ENCODE assay signal across 18 cellular contexts in the genomic region with DNA sequence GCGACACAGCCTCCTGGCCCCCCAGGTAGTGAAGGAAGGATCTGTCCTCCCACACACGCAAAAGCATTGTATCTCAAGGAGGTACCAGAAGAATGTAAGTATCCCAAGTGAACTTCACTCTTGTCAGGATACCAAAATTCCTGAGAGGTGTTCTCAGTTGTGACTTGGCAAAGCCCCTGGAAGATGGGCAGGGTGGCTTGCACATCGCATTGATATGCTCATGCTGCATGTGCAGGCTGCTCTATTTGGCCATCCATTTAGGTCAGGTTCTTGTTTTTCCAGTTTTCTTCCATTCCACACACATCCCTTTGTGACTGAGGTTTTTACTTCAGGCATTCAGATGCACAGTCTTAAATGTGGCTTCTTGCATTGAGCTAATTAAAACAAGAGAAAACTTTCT.
A peak's percentile ranks its signal among the peaks of the same experiment; 100 is the strongest.
DNase-seq lines count a peak whose midpoint lies in the region; ATAC-seq, FAIRE-seq and TF ChIP-seq lines count a peak whose summit lies in the region.
"Had no signal": no experiment of that assay in that cellular context is flagged by ENCODE, and none has a peak within 500 bp of the region (broad histone marks: within the 10 kb centered on the region; RNA-seq: fewer than 3 reads in every experiment).

No MANE protein-coding gene starts in this region.

- H3K79me1 ChIP-seq in mesendoderm (ENCODE audit: low read length): no peaks in the 10 kb centered on the region

- CTCF ChIA-PET in activated naive CD4-positive, alpha-beta T cell treated with anti-CD3 and anti-CD28 coated beads, Interleukin-2, amount 10 ng/mL, durations not matched to agents 7 days and 5 days (lab: Charles Lee): no interaction called here

- no peaks in the 10 kb centered on the region for H3K36me3 Mint-ChIP-seq in activated naive CD4-positive, alpha-beta T cell treated with anti-CD3 and anti-CD28 coated beads, Interleukin-2, amount 50 U/mL, for 24 hours
- peaks cover 3% of the 10 kb centered on the region for H3K36me3 Mint-ChIP-seq in activated naive CD4-positive, alpha-beta T cell treated with anti-CD3 and anti-CD28 coated beads, Interleukin-2, amount 10 ng/mL, durations not matched to agents 7 days and 5 days
- H3K36me3 Mint-ChIP-seq in type B pancreatic cell (peaks cover 5% of the 10 kb centered on the region), nephron progenitor cell (ENCODE audit: low read depth) (no peaks in the 10 kb centered on the region)
- H3K36me3 Mint-ChIP-seq: CD14-positive monocyte had no signal

- no peaks in the 10 kb centered on the region for H3K9me3 Mint-ChIP-seq in activated naive CD4-positive, alpha-beta T cell treated with anti-CD3 and anti-CD28 coated beads, Interleukin-2, amount 50 U/mL, for 24 hours
- H3K9me3 Mint-ChIP-seq in activated naive CD4-positive, alpha-beta T cell treated with anti-CD3 and anti-CD28 coated beads, Interleukin-2, amount 10 ng/mL, durations not matched to agents 7 days and 5 days: no peaks in the 10 kb centered on the region
- H3K9me3 Mint-ChIP-seq in type B pancreatic cell (peaks cover 8% of the 10 kb centered on the region), nephron progenitor cell (no peaks in the 10 kb centered on the region)
- H3K9me3 Mint-ChIP-seq: GM23338 had no signal

- no peak for FAIRE-seq in frontal cortex (lab: Jason Lieb, UNC)

- H2BK120ac ChIP-seq in mesendoderm (ENCODE audit: low read depth, low read length): no peak overlapping the region

- no peak overlapping the region for H3K18ac ChIP-seq in mesendoderm (ENCODE audit: low read length)

- H3K9ac ChIP-seq in mesendoderm (ENCODE audit: low read length): no peak overlapping the region

- H3K56ac ChIP-seq in mesendoderm (ENCODE audit: low read length): no peak overlapping the region

- no peak overlapping the region for H3K4me2 ChIP-seq in mesendoderm (ENCODE audit: low read length)
- H3K4me2 ChIP-seq: GM23338 had no signal

- WGBS in mesendoderm (ENCODE audit: extremely low coverage, insufficient coverage, low lambda C conversion rate): no CpG with 5 or more reads among the region's 3 CpGs

- no peak overlapping the region for H2BK5ac ChIP-seq in mesendoderm (ENCODE audit: low read length)

- H3K4me1 Mint-ChIP-seq in activated naive CD4-positive, alpha-beta T cell treated with anti-CD3 and anti-CD28 coated beads, Interleukin-2, amount 50 U/mL, for 24 hours: no peaks in the 10 kb centered on the region
- H3K4me1 Mint-ChIP-seq in activated naive CD4-positive, alpha-beta T cell treated with anti-CD3 and anti-CD28 coated beads, Interleukin-2, amount 10 ng/mL, durations not matched to agents 7 days and 5 days: no peaks in the 10 kb centered on the region
- H3K4me1 Mint-ChIP-seq in type B pancreatic cell (ENCODE audit: unreplicated experiment) (peaks cover 8% of the 10 kb centered on the region), nephron progenitor cell (no peaks in the 10 kb centered on the region)
- H3K4me1 Mint-ChIP-seq: CD14-positive monocyte had no signal

- no peak overlapping the region for H3K23ac ChIP-seq in mesendoderm (ENCODE audit: low read length)

- peaks cover 2% of the 10 kb centered on the region for H3K4me1 ChIP-seq in mesendoderm (ENCODE audit: control insufficient read depth, low read depth, low read length)

- no peak overlapping the region for H4K5ac ChIP-seq in mesendoderm (ENCODE audit: low read length)

- no peak overlapping the region for H2BK15ac ChIP-seq in mesendoderm (replicated peaks; ENCODE audit: low read depth)

- H3K27me3 Mint-ChIP-seq in activated naive CD4-positive, alpha-beta T cell treated with anti-CD3 and anti-CD28 coated beads, Interleukin-2, amount 50 U/mL, for 24 hours: no peaks in the 10 kb centered on the region
- no peaks in the 10 kb centered on the region for H3K27me3 Mint-ChIP-seq in activated naive CD4-positive, alpha-beta T cell treated with anti-CD3 and anti-CD28 coated beads, Interleukin-2, amount 10 ng/mL, durations not matched to agents 7 days and 5 days
- H3K27me3 Mint-ChIP-seq in type B pancreatic cell (no peaks in the 10 kb centered on the region), nephron progenitor cell (ENCODE audit: low read depth, poor library complexity) (no peaks in the 10 kb centered on the region)

- H3K4me3 ChIP-seq in epithelial cell of esophagus (ENCODE audit: low read length) (no peak overlapping the region), mesendoderm (ENCODE audit: low read length) (no peak overlapping the region)
- H3K4me3 ChIP-seq: GM23338 had no signal

- H4K8ac ChIP-seq in mesendoderm (ENCODE audit: low read depth, low read length): no peak overlapping the region

- H3K27me3 ChIP-seq in mesendoderm (ENCODE audit: insufficient read depth, low read length, poor library complexity): no peaks in the 10 kb centered on the region

- H2AK5ac ChIP-seq in mesendoderm (ENCODE audit: low read length): peak overlapping the region; percentile 16

- no peaks in the 10 kb centered on the region for H3K36me3 ChIP-seq in mesendoderm (ENCODE audit: control insufficient read depth, insufficient read depth, low read length)

- no peak overlapping the region for H3K27ac ChIP-seq in mesendoderm (ENCODE audit: low read depth, low read length)

- DNase-seq in activated naive CD4-positive, alpha-beta T cell treated with anti-CD3 and anti-CD28 coated beads, Interleukin-2, amount 10 ng/mL, durations not matched to agents 7 days and 5 days: no peak
- peak; percentile 95 for DNase-seq in epithelial cell of esophagus (ENCODE audit: low read depth)
- no peak for DNase-seq in mesendoderm
- no peak for DNase-seq in type B pancreatic cell (ENCODE audit: extremely low spot score, unreplicated experiment)
- no peak for DNase-seq in nephron progenitor cell
- DNase-seq in frontal cortex (ENCODE audit: low spot score in 2 of 2): no peak
- DNase-seq: 8988T, GDM1, NCI-H187 treated with DMSO at 0.1 percent for 48 hours, NCI-H345, NCI-H524 treated with DMSO at 0.1 percent for 48 hours had no signal

- H3K4me3 Mint-ChIP-seq in activated naive CD4-positive, alpha-beta T cell treated with anti-CD3 and anti-CD28 coated beads, Interleukin-2, amount 50 U/mL, for 24 hours: no peak overlapping the region
- no peak overlapping the region for H3K4me3 Mint-ChIP-seq in activated naive CD4-positive, alpha-beta T cell treated with anti-CD3 and anti-CD28 coated beads, Interleukin-2, amount 10 ng/mL, durations not matched to agents 7 days and 5 days
- H3K4me3 Mint-ChIP-seq in type B pancreatic cell (peak overlapping the region; percentile 46), nephron progenitor cell (no peak overlapping the region)
- H3K4me3 Mint-ChIP-seq: CD14-positive monocyte, GM23338 had no signal

- TF ChIP-seq CTCF in epithelial cell of esophagus (IDR thresholded peaks at IDR 0.05; ENCODE audit: insufficient read depth, low read depth, low read length, missing control alignments) (no peak), type B pancreatic cell (conservative IDR thresholded peaks at IDR 0.05) (no peak), nephron progenitor cell (IDR thresholded peaks at IDR 0.05) (no peak)

- H3K27ac Mint-ChIP-seq in activated naive CD4-positive, alpha-beta T cell treated with anti-CD3 and anti-CD28 coated beads, Interleukin-2, amount 50 U/mL, for 24 hours: peak overlapping the region; percentile 66
- no peak overlapping the region for H3K27ac Mint-ChIP-seq in activated naive CD4-positive, alpha-beta T cell treated with anti-CD3 and anti-CD28 coated beads, Interleukin-2, amount 10 ng/mL, durations not matched to agents 7 days and 5 days
- H3K27ac Mint-ChIP-seq in type B pancreatic cell (peak overlapping the region; percentile 88), nephron progenitor cell (no peak overlapping the region)
- H3K27ac Mint-ChIP-seq: CD14-positive monocyte, GM23338 had no signal

- H3K79me2 ChIP-seq in mesendoderm (ENCODE audit: control insufficient read depth, insufficient read depth, low read length): no peaks in the 10 kb centered on the region

- ATAC-seq in GM18517 (IDR thresholded peaks at IDR 0.05; ENCODE audit: unreplicated experiment): no peak
- ATAC-seq: GM23338, HCT116, Panc1, Right ventricle myocardium inferior had no signal

- no peak overlapping the region for H3K4ac ChIP-seq in mesendoderm (ENCODE audit: low read depth, low read length)

Comparison
In these comparisons a context has a peak if more than half of its experiments do, and no peak if none do; other contexts are left out.
1. H3K27ac Mint-ChIP-seq: peak in activated naive CD4-positive, alpha-beta T cell treated with anti-CD3 and anti-CD28 coated beads, Interleukin-2, amount 50 U/mL, for 24 hours (single experiment) and type B pancreatic cell (single experiment); none in activated naive CD4-positive, alpha-beta T cell treated with anti-CD3 and anti-CD28 coated beads, Interleukin-2, amount 10 ng/mL, durations not matched to agents 7 days and 5 days (single experiment) and nephron progenitor cell (single experiment).